29 cellular contexts compared by ENCODE assay signal in genomic region chr1:9633493-9633892, GRCh38. TPM values are rescaled to one million over a fixed set of nuclear protein-coding genes. Genes with fewer than 3 reads are reported as not detected.
DNase-seq lines count a peak whose midpoint lies in the region; ATAC-seq and TF ChIP-seq lines count a peak whose summit lies in the region.
"Had no signal": no experiment of that assay in that cellular context is flagged by ENCODE, and none has a peak within 500 bp of the region (broad histone marks: within the 10 kb centered on the region; RNA-seq: fewer than 3 reads in every experiment).

No MANE protein-coding gene starts in this region.

- H3K4me3 ChIP-seq in PC-3 (ENCODE audit: low read length): no peak overlapping the region
- H3K4me3 ChIP-seq: ascending aorta, cardiac muscle cell, colonic mucosa, left ventricle myocardium inferior, psoas muscle, SJCRH30, thyroid gland had no signal

- H3K36me3 Mint-ChIP-seq in T-cell: peaks cover 31% of the 10 kb centered on the region
- peaks cover 62% of the 10 kb centered on the region for H3K36me3 Mint-ChIP-seq in activated naive CD8-positive, alpha-beta T cell treated with anti-CD3 and anti-CD28 coated beads, Interleukin-2, amount 50 U/mL, for 24 hours (ENCODE audit: low read depth)

- H3F3A ChIP-seq in PC-3 (ENCODE audit: low read length, unreplicated experiment): no peaks in the 10 kb centered on the region

- TF ChIP-seq CTCF in PC-3 (conservative IDR thresholded peaks at IDR 0.05; ENCODE audit: low read depth, low read length): no peak

- H3K27ac ChIP-seq in PC-3 (ENCODE audit: low read length): no peak overlapping the region
- H3K27ac ChIP-seq: ascending aorta, cardiac muscle cell, colonic mucosa, left ventricle myocardium inferior, neutrophil, psoas muscle, SJCRH30, thyroid gland had no signal

- peaks cover 73 to 86% (median 81%) of the 10 kb centered on the region in 3 donors for H3K4me1 Mint-ChIP-seq in T-cell
- H3K4me1 Mint-ChIP-seq in activated naive CD8-positive, alpha-beta T cell treated with anti-CD3 and anti-CD28 coated beads, Interleukin-2, amount 50 U/mL, for 24 hours: peaks cover 77% of the 10 kb centered on the region

- POLR2A ChIA-PET in T-cell (lab: Charles Lee) (no interaction called here), PC-3 (lab: Charles Lee; ENCODE audit: unreplicated experiment) (no interaction called here)

- CTCF ChIA-PET in T-cell (lab: Charles Lee): no interaction called here
- CTCF ChIA-PET in PC-3 (lab: Charles Lee): no interaction called here

- no peaks in the 10 kb centered on the region for H3K27me3 Mint-ChIP-seq in T-cell
- H3K27me3 Mint-ChIP-seq in activated naive CD8-positive, alpha-beta T cell treated with anti-CD3 and anti-CD28 coated beads, Interleukin-2, amount 50 U/mL, for 24 hours: no peaks in the 10 kb centered on the region

- no peaks in the 10 kb centered on the region for H3K9me3 ChIP-seq in PC-3 (ENCODE audit: low read length)
- H3K9me3 ChIP-seq: ascending aorta, colonic mucosa, left ventricle myocardium inferior, neutrophil, psoas muscle, thyroid gland had no signal

- H3K27ac Mint-ChIP-seq in T-cell: peak overlapping the region; percentile 65 to 98
- peak overlapping the region; percentile 72 for H3K27ac Mint-ChIP-seq in activated naive CD8-positive, alpha-beta T cell treated with anti-CD3 and anti-CD28 coated beads, Interleukin-2, amount 50 U/mL, for 24 hours
- H3K27ac Mint-ChIP-seq: T-helper 1 cell treated with Interleukin-12 subunit alpha and Interleukin-12 subunit beta and Interleukin-4 antibody, amounts not matched to agents 30 μg/mL and 1 μg/mL, for 36 hours had no signal

- H3K4me2 ChIP-seq in PC-3 (ENCODE audit: low read length): no peak overlapping the region

- H3K9me3 Mint-ChIP-seq in T-cell: no peaks in the 10 kb centered on the region
- peaks cover 3% of the 10 kb centered on the region for H3K9me3 Mint-ChIP-seq in activated naive CD8-positive, alpha-beta T cell treated with anti-CD3 and anti-CD28 coated beads, Interleukin-2, amount 50 U/mL, for 24 hours

- H3K36me3 ChIP-seq in PC-3 (ENCODE audit: low read depth, low read length): no peaks in the 10 kb centered on the region
- H3K36me3 ChIP-seq: ascending aorta, cardiac muscle cell, colonic mucosa, left ventricle myocardium inferior, neutrophil, SJCRH30, thyroid gland had no signal

- H3K9me2 ChIP-seq in PC-3 (replicated peaks; ENCODE audit: low read length): no peaks in the 10 kb centered on the region

- H3K4me3 Mint-ChIP-seq in T-cell: peak overlapping the region; percentile 21 to 90 (median 31)
- H3K4me3 Mint-ChIP-seq in activated naive CD8-positive, alpha-beta T cell treated with anti-CD3 and anti-CD28 coated beads, Interleukin-2, amount 50 U/mL, for 24 hours: peak overlapping the region; percentile 99
- H3K4me3 Mint-ChIP-seq: T-helper 1 cell treated with Interleukin-12 subunit alpha and Interleukin-12 subunit beta and Interleukin-4 antibody, amounts not matched to agents 30 μg/mL and 1 μg/mL, for 36 hours had no signal

- H3K79me2 ChIP-seq in PC-3 (ENCODE audit: low read length): no peaks in the 10 kb centered on the region

- no peaks in the 10 kb centered on the region for H3K27me3 ChIP-seq in PC-3 (ENCODE audit: low read length)
- H3K27me3 ChIP-seq: ascending aorta, cardiac muscle cell, colonic mucosa, neutrophil, SJCRH30, thyroid gland had no signal

- intact Hi-C loops in left colon (cut with DNase I, micrococcal nuclease): no loop called here
- intact Hi-C loops in PC-3 (cut with micrococcal nuclease): no loop called here

- no peaks in the 10 kb centered on the region for H4K20me1 ChIP-seq in PC-3 (ENCODE audit: low read length)

- H3K4me1 ChIP-seq in PC-3 (ENCODE audit: insufficient read depth, low read length): no peaks in the 10 kb centered on the region
- H3K4me1 ChIP-seq: ascending aorta, colonic mucosa, left ventricle myocardium inferior, psoas muscle, thyroid gland had no signal

- H2AFZ ChIP-seq in PC-3 (ENCODE audit: low read length): no peak overlapping the region

- H3K9ac ChIP-seq in PC-3 (ENCODE audit: low read length): no peak overlapping the region

- BruUV-seq in PC-3 (replicated peaks; lab: Mats Ljungman, UMichigan): no TSS peak

- DNase-seq in SKM-1 treated with dmso at 0.1 percent for 144 hours (lab: John Stamatoyannopoulos, UW; ENCODE audit: unreplicated experiment) (peak; percentile 48), SKM-1 (lab: John Stamatoyannopoulos, UW; ENCODE audit: unreplicated experiment) (no peak), CD1c-positive myeloid dendritic cell (ENCODE audit: extremely low spot score) (peak; percentile 43), T-cell (no peak), left colon (no peak), PC-3 (no peak), SW480 (ENCODE audit: low spot score) (no peak)
- no peak for DNase-seq in activated naive CD8-positive, alpha-beta T cell treated with anti-CD3 and anti-CD28 coated beads, Interleukin-2, amount 50 U/mL, for 24 hours
- DNase-seq: 8988T; activated CD4-positive, alpha-beta T cell treated with anti-CD3 and anti-CD28 coated beads, Interleukin-2, amount 50 U/mL, for 48 hours; activated naive CD4-positive, alpha-beta T cell; colonic mucosa; DMS153; effector CD8-positive, alpha-beta T cell; Kasumi-1; left ventricle myocardium inferior; NCI-H1105; NCI-H2081; NCI-H2227 treated with DMSO at 0.1 percent for 48 hours; NCI-H526 treated with DMSO at 0.1 percent for 48 hours; psoas muscle; SJCRH30; stimulated activated CD4-positive, alpha-beta T cell treated with anti-CD3 and anti-CD28 coated beads, Interleukin-15, amount 100 ng/mL, for 24 hours; stimulated activated naive CD4-positive, alpha-beta T cell; thyroid gland had no signal

- ATAC-seq in T-cell (replicated peaks in 1 of 4) (no peak), left colon (no peak), PC-3 (no peak)
- ATAC-seq in activated naive CD8-positive, alpha-beta T cell treated with anti-CD3 and anti-CD28 coated beads, Interleukin-2, amount 50 U/mL, for 24 hours: no peak
- ATAC-seq: psoas muscle had no signal

RNA-seq across cellular contexts. Expression of gene PIK3CD, which starts 18.0 kb away (rescaled TPM):
- total RNA-seq in T-cell (100 to 1,000 TPM; 246 to 313 (median 280) TPM), left colon (1 to 10 TPM; 1.6 to 5.4 TPM), PC-3 (2014; rRNA removed) (4.5 and 6.0 TPM in 2 replicates)

RNA-seq across cellular contexts. Expression of gene TMEM201, which starts 44.8 kb away (rescaled TPM):
- total RNA-seq in T-cell (10 to 100 TPM; 11.4 to 14.6 (median 12.5) TPM), left colon (1 to 10 TPM; 6.0 to 9.6 TPM), PC-3 (2014; rRNA removed) (13.8 and 18.4 TPM in 2 replicates)

Comparison
In these comparisons a context has a peak if more than half of its experiments do, and no peak if none do; other contexts are left out.
1. DNase-seq: peak in SKM-1 treated with dmso at 0.1 percent for 144 hours (single experiment) and CD1c-positive myeloid dendritic cell (single experiment); none in SKM-1 (single experiment), T-cell (0 of 34), activated naive CD8-positive, alpha-beta T cell treated with anti-CD3 and anti-CD28 coated beads, Interleukin-2, amount 50 U/mL, for 24 hours (single experiment), left colon (0 of 2), PC-3 (single experiment) and SW480 (single experiment).
2. RNA of gene PIK3CD, which starts 18.0 kb away (total RNA-seq): 246 to 313 TPM in T-cell; 1.6 to 5.4 TPM in left colon and 4.5 to 6.0 TPM in PC-3; every median in the first group is over 10 times any median in the second.